Comparison of ENCODE assay signal across 8 cellular contexts in genomic region chr4:38804654-38805295, GRCh38. TPM values are rescaled to one million over a fixed set of nuclear protein-coding genes. Genes with fewer than 3 reads are reported as not detected.
A peak's percentile ranks its signal among the peaks of the same experiment; 100 is the strongest.
DNase-seq lines count a peak whose midpoint lies in the region; ATAC-seq and TF ChIP-seq lines count a peak whose summit lies in the region.

A gene with protein sequence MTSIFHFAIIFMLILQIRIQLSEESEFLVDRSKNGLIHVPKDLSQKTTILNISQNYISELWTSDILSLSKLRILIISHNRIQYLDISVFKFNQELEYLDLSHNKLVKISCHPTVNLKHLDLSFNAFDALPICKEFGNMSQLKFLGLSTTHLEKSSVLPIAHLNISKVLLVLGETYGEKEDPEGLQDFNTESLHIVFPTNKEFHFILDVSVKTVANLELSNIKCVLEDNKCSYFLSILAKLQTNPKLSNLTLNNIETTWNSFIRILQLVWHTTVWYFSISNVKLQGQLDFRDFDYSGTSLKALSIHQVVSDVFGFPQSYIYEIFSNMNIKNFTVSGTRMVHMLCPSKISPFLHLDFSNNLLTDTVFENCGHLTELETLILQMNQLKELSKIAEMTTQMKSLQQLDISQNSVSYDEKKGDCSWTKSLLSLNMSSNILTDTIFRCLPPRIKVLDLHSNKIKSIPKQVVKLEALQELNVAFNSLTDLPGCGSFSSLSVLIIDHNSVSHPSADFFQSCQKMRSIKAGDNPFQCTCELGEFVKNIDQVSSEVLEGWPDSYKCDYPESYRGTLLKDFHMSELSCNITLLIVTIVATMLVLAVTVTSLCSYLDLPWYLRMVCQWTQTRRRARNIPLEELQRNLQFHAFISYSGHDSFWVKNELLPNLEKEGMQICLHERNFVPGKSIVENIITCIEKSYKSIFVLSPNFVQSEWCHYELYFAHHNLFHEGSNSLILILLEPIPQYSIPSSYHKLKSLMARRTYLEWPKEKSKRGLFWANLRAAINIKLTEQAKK (minus strand): TSS chr4:38804791. CDS start chr4:38798831, 5,960 bp downstream.

- H3K4me1 ChIP-seq in mucosa of stomach (ENCODE audit: control insufficient read depth, insufficient read depth, low read length) (no peaks in the 10 kb centered on the region), vagina (peaks cover 19% of the 10 kb centered on the region)

- peaks cover 10% of the 10 kb centered on the region for H3K36me3 Mint-ChIP-seq in endothelial cell (ENCODE audit: low read depth, unreplicated experiment)

- no peak within 1 kb of the TSS for H3K27ac Mint-ChIP-seq in endothelial cell (ENCODE audit: unreplicated experiment)

- TF ChIP-seq CTCF in 22Rv1 (IDR thresholded peaks at IDR 0.05) (peak; percentile 66), GM12864 (IDR thresholded peaks at IDR 0.05; ENCODE audit: low read depth, low read length, missing control alignments) (peak; percentile 38), endothelial cell (IDR thresholded peaks at IDR 0.05; ENCODE audit: unreplicated experiment) (peak; percentile 67), vagina (IDR thresholded peaks at IDR 0.05) (peak; percentile 34 to 57 (median 39))

- H3K4me3 ChIP-seq in GM12864 (ENCODE audit: low read depth, low read length) (peak within 1 kb of the TSS; percentile 43), mucosa of stomach (ENCODE audit: low read length) (peak within 1 kb of the TSS; percentile 4), vagina (peak within 1 kb of the TSS; percentile 29 to 32)

- H3K4me3 Mint-ChIP-seq in endothelial cell (ENCODE audit: unreplicated experiment): no peak within 1 kb of the TSS

- H3K4me1 Mint-ChIP-seq in endothelial cell (ENCODE audit: unreplicated experiment): no peaks in the 10 kb centered on the region

- H3K27me3 ChIP-seq in mucosa of stomach (ENCODE audit: control insufficient read depth, insufficient read depth, low read length): no peaks in the 10 kb centered on the region
- no peaks in the 10 kb centered on the region for H3K27me3 ChIP-seq in vagina

- no peaks in the 10 kb centered on the region for H3K27me3 Mint-ChIP-seq in endothelial cell (ENCODE audit: unreplicated experiment)

- H3K9me3 ChIP-seq in mucosa of stomach (ENCODE audit: control insufficient read depth, low read length) (no peaks in the 10 kb centered on the region), vagina (no peaks in the 10 kb centered on the region)

- H3K36me3 ChIP-seq in mucosa of stomach (ENCODE audit: control insufficient read depth, insufficient read depth, low read length): peaks cover 3% of the 10 kb centered on the region
- H3K36me3 ChIP-seq in vagina: no peaks in the 10 kb centered on the region

- intact Hi-C loops in vagina (cut with DNase I): no loop called here

- H3K9me3 Mint-ChIP-seq in endothelial cell (ENCODE audit: unreplicated experiment): peaks cover 12% of the 10 kb centered on the region

- no peak within 1 kb of the TSS for H3K27ac ChIP-seq in 22Rv1
- H3K27ac ChIP-seq in vagina: peak within 1 kb of the TSS; percentile 76

- ATAC-seq in HG03521 (IDR thresholded peaks at IDR 0.05; ENCODE audit: unreplicated experiment): peak; percentile 30

- H3K9ac ChIP-seq in mucosa of stomach (ENCODE audit: low read length): peak within 1 kb of the TSS; percentile 64

- DNase-seq in GM12864 (ENCODE audit: low read depth) (no peak), SKM-1 treated with dmso at 0.1 percent for 144 hours (lab: John Stamatoyannopoulos, UW; ENCODE audit: unreplicated experiment) (peak; percentile 60), endothelial cell (ENCODE audit: low spot score) (no peak), vagina (ENCODE audit: extremely low spot score in 2 of 2) (no peak)
- no peak for DNase-seq in stimulated activated CD4-positive, alpha-beta T cell treated with anti-CD3 and anti-CD28 coated beads, Interleukin-4, amount 100 ng/mL, for 1 hour

- no peak for TF ChIP-seq POLR2A in vagina (IDR thresholded peaks at IDR 0.05)

RNA-seq across cellular contexts. Expression of the gene that starts here (rescaled TPM):
- total RNA-seq in endothelial cell (ENCODE audit: unreplicated experiment) (0.23 TPM), vagina (10.3 TPM)
